Comparison of ENCODE assay signal across 23 cellular contexts in genomic region chr6:53805725-53806124, GRCh38. TPM values are rescaled to one million over a fixed set of nuclear protein-coding genes. Genes with fewer than 3 reads are reported as not detected.
DNase-seq lines count a peak whose midpoint lies in the region; TF ChIP-seq lines count a peak whose summit lies in the region.
"Had no signal": no experiment of that assay in that cellular context is flagged by ENCODE, and none has a peak within 500 bp of the region (broad histone marks: within the 10 kb centered on the region; RNA-seq: fewer than 3 reads in every experiment).

No MANE protein-coding gene starts in this region.

- BruUV-seq in A673 (replicated peaks; lab: Mats Ljungman, UMichigan) = no TSS peak

- no peaks in the 10 kb centered on the region for H3K9me3 Mint-ChIP-seq in endothelial cell (ENCODE audit: unreplicated experiment)
- H3K9me3 Mint-ChIP-seq: central memory CD8-positive, alpha-beta T cell; effector memory CD8-positive, alpha-beta T cell; stimulated activated naive CD8-positive, alpha-beta T cell treated with anti-CD3 and anti-CD28 coated beads, Interleukin-15, Interleukin-2, amounts not matched to agents 100 ng/mL and 50 ng/mL, for 24 hours; T-cell had no signal

- no peaks in the 10 kb centered on the region for H3K9me3 ChIP-seq in A673 (ENCODE audit: low read depth, low read length, poor library complexity, severe bottlenecking)
- H3K9me3 ChIP-seq: HAP-1 had no signal

- H3K4me1 Mint-ChIP-seq in endothelial cell (ENCODE audit: unreplicated experiment) = peaks cover 31% of the 10 kb centered on the region
- H3K4me1 Mint-ChIP-seq: T-cell had no signal

- POLR2A ChIA-PET in A673 (lab: Charles Lee; ENCODE audit: low non-redundant PET) = no interaction called here

- no peak overlapping the region for H3K27ac Mint-ChIP-seq in endothelial cell (ENCODE audit: unreplicated experiment)
- H3K27ac Mint-ChIP-seq: CD14-positive monocyte; effector memory CD8-positive, alpha-beta T cell; stimulated activated naive CD8-positive, alpha-beta T cell treated with anti-CD3 and anti-CD28 coated beads, Interleukin-15, Interleukin-2, amounts not matched to agents 100 ng/mL and 50 ng/mL, for 24 hours; T-cell had no signal

- H3K4me1 ChIP-seq in A673 (ENCODE audit: insufficient read depth, low read length, poor library complexity, severe bottlenecking) = peaks cover 37% of the 10 kb centered on the region

- peak overlapping the region; percentile 45 for H3K4me3 Mint-ChIP-seq in endothelial cell (ENCODE audit: unreplicated experiment)
- H3K4me3 Mint-ChIP-seq: CD14-positive monocyte; central memory CD8-positive, alpha-beta T cell; effector memory CD8-positive, alpha-beta T cell; neural crest cell; stimulated activated naive CD8-positive, alpha-beta T cell treated with anti-CD3 and anti-CD28 coated beads, Interleukin-15, Interleukin-2, amounts not matched to agents 100 ng/mL and 50 ng/mL, for 24 hours; T-cell had no signal

- intact Hi-C loops in A673 (cut with micrococcal nuclease; ENCODE audit: unreplicated experiment) = no loop called here

- TF ChIP-seq CTCF in A673 (conservative IDR thresholded peaks at IDR 0.05; ENCODE audit: low read depth, low read length) (no peak), endothelial cell (IDR thresholded peaks at IDR 0.05; ENCODE audit: unreplicated experiment) (no peak)

- H3K27ac ChIP-seq in A673 (ENCODE audit: low read depth, low read length, poor library complexity, severe bottlenecking) = no peak overlapping the region
- H3K27ac ChIP-seq: VCaP had no signal

- H3K36me3 Mint-ChIP-seq in endothelial cell (ENCODE audit: low read depth, unreplicated experiment) = no peaks in the 10 kb centered on the region
- H3K36me3 Mint-ChIP-seq: CD14-positive monocyte, T-cell had no signal

- peak; percentile 11 to 27 for DNase-seq in NCI-H187 (lab: John Stamatoyannopoulos, UW)
- no peak for DNase-seq in NCI-H187 treated with DMSO at 0.1 percent for 48 hours (lab: John Stamatoyannopoulos, UW)
- DNase-seq in A673 (ENCODE audit: low spot score) = peak; percentile 74
- DNase-seq in Jurkat, Clone E6-1 (ENCODE audit: low read depth, low spot score) = peak; percentile 88
- no peak for DNase-seq in endothelial cell (ENCODE audit: low spot score)
- DNase-seq in SKM-1 treated with dmso at 0.1 percent for 144 hours (lab: John Stamatoyannopoulos, UW; ENCODE audit: unreplicated experiment) = no peak
- DNase-seq in activated effector memory CD4-positive, alpha-beta T cell treated with anti-CD3 and anti-CD28 coated beads, Interleukin-2, amount 50 U/mL, for 16 hours = no peak
- no peak for DNase-seq in hippocampal formation (lab: John Stamatoyannopoulos, UW)
- DNase-seq: ACHN; activated effector memory CD4-positive, alpha-beta T cell treated with Interleukin-2 at 50 U/mL for 16 hours; effector memory CD8-positive, alpha-beta T cell; EL; kidney glomerular epithelial cell; midbrain; retina; Right ventricle myocardium superior had no signal

- H3K27me3 ChIP-seq in A673 (replicated peaks; ENCODE audit: insufficient read depth, low read depth, low read length, poor library complexity) = no peaks in the 10 kb centered on the region

- H3K4me3 ChIP-seq in A673 (ENCODE audit: low read depth, low read length, poor library complexity, severe bottlenecking) = no peak overlapping the region
- no peak overlapping the region for H3K4me3 ChIP-seq in Jurkat, Clone E6-1 (ENCODE audit: low read length)
- H3K4me3 ChIP-seq: HAP-1 had no signal

- peaks cover 2% of the 10 kb centered on the region for H3K27me3 Mint-ChIP-seq in endothelial cell (ENCODE audit: unreplicated experiment)
- H3K27me3 Mint-ChIP-seq: central memory CD8-positive, alpha-beta T cell; effector memory CD8-positive, alpha-beta T cell; stimulated activated naive CD8-positive, alpha-beta T cell treated with anti-CD3 and anti-CD28 coated beads, Interleukin-15, Interleukin-2, amounts not matched to agents 100 ng/mL and 50 ng/mL, for 24 hours; T-cell had no signal

- CTCF ChIA-PET in A673 (lab: Charles Lee) = no interaction called here

- H3K36me3 ChIP-seq in A673 (ENCODE audit: insufficient read depth, low read length, poor library complexity, severe bottlenecking) = no peaks in the 10 kb centered on the region

RNA-seq across cellular contexts. Expression of gene LRRC1, which starts 10.9 kb away (rescaled TPM):
- total RNA-seq in A673 (2021) (3.9 and 4.4 TPM in 2 replicates), endothelial cell (ENCODE audit: unreplicated experiment) (7.5 TPM)
- 7.8 TPM for polyA plus RNA-seq in Jurkat, Clone E6-1 (2012; ENCODE audit: insufficient read depth, insufficient read length)

Comparison
In these comparisons a context has a peak if more than half of its experiments do, and no peak if none do; other contexts are left out.
1. DNase-seq: peak in NCI-H187 (2 of 2), A673 (single experiment) and Jurkat, Clone E6-1 (single experiment); none in NCI-H187 treated with DMSO at 0.1 percent for 48 hours (single experiment), endothelial cell (single experiment), SKM-1 treated with dmso at 0.1 percent for 144 hours (single experiment), activated effector memory CD4-positive, alpha-beta T cell treated with anti-CD3 and anti-CD28 coated beads, Interleukin-2, amount 50 U/mL, for 16 hours (single experiment) and hippocampal formation (0 of 2).